13 cellular contexts compared by ENCODE assay signal in genomic region chr2:2647156-2647555, GRCh38.
DNase-seq lines count a peak whose midpoint lies in the region; ATAC-seq and TF ChIP-seq lines count a peak whose summit lies in the region.
"Had no signal": no experiment of that assay in that cellular context is flagged by ENCODE, and none has a peak within 500 bp of the region (broad histone marks: within the 10 kb centered on the region; RNA-seq: fewer than 3 reads in every experiment).

No MANE protein-coding gene starts in this region.

- peak overlapping the region; percentile 56 for H3K4me3 Mint-ChIP-seq in activated CD8-positive, alpha-beta T cell treated with anti-CD3 and anti-CD28 coated beads for 36 hours
- H3K4me3 Mint-ChIP-seq: endodermal cell had no signal

- no peak overlapping the region for H3K56ac ChIP-seq in IMR-90 (ENCODE audit: extremely low read depth, insufficient read depth, low read length)

- no peak overlapping the region for H2BK20ac ChIP-seq in IMR-90 (ENCODE audit: low read depth, low read length)

- H2AK5ac ChIP-seq in IMR-90 (ENCODE audit: low read depth, low read length) = no peak overlapping the region

- no peak overlapping the region for H3K4ac ChIP-seq in IMR-90 (ENCODE audit: low read depth, low read length)

- H3K27me3 Mint-ChIP-seq in activated CD8-positive, alpha-beta T cell treated with anti-CD3 and anti-CD28 coated beads for 36 hours = no peaks in the 10 kb centered on the region

- H2BK120ac ChIP-seq in IMR-90 (ENCODE audit: low read depth, low read length) = no peak overlapping the region

- ATAC-seq in SK-N-SH treated with all-trans-retinoic acid at 6 μM for 48 hours (no peak), IMR-90 (ENCODE audit: low read depth) (no peak), lower lobe of right lung (no peak), GM18873 (IDR thresholded peaks at IDR 0.05; ENCODE audit: low FRiP score, unreplicated experiment) (no peak)
- peak; percentile 52 for ATAC-seq in activated CD8-positive, alpha-beta T cell treated with anti-CD3 and anti-CD28 coated beads for 36 hours

- H4K91ac ChIP-seq in IMR-90 (ENCODE audit: insufficient read depth, low read depth, low read length) = no peak overlapping the region

- no peak overlapping the region for H2BK5ac ChIP-seq in IMR-90 (ENCODE audit: low read depth, low read length, poor library complexity, severe bottlenecking)

- H3K9ac ChIP-seq in SK-N-SH = no peak overlapping the region
- H3K9ac ChIP-seq in IMR-90 (ENCODE audit: low read depth, low read length) = no peak overlapping the region

- no peaks in the 10 kb centered on the region for H3K9me1 ChIP-seq in IMR-90 (ENCODE audit: insufficient read depth, low read length)

- no peaks in the 10 kb centered on the region for H3K36me3 Mint-ChIP-seq in activated CD8-positive, alpha-beta T cell treated with anti-CD3 and anti-CD28 coated beads for 36 hours (ENCODE audit: low read depth)

- H3K4me3 ChIP-seq in SK-N-SH (ENCODE audit: low read depth in 2 of 2, low read length in 1 of 2) = no peak overlapping the region
- H3K4me3 ChIP-seq in IMR-90 (ENCODE audit: insufficient read depth, low read depth, low read length) = no peak overlapping the region
- no peak overlapping the region for H3K4me3 ChIP-seq in lower lobe of right lung
- H3K4me3 ChIP-seq: ascending aorta, thyroid gland had no signal

- H3K9me2 ChIP-seq in SK-N-SH = no peaks in the 10 kb centered on the region

- no peaks in the 10 kb centered on the region for H3F3A ChIP-seq in SK-N-SH (replicated peaks; ENCODE audit: insufficient read depth)

- dilution Hi-C loops in IMR-90 (cut with HindIII; ENCODE audit: low sequenced_read_pairs, unreplicated experiment) = no loop called here

- H3K9me3 ChIP-seq in SK-N-SH (peaks cover 3% of the 10 kb centered on the region; the same call in 1 of the 2 replicates), IMR-90 (ENCODE audit: control insufficient read depth, insufficient read depth, low read length) (peaks cover 33% of the 10 kb centered on the region), lower lobe of right lung (no peaks in the 10 kb centered on the region)
- H3K9me3 ChIP-seq: ascending aorta, thyroid gland had no signal

- TF ChIP-seq POLR2A in IMR-90 (IDR thresholded peaks at IDR 0.05; ENCODE audit: low read depth, low read length) = no peak

- H3K27me3 ChIP-seq in SK-N-SH (ENCODE audit: insufficient read depth) (no peaks in the 10 kb centered on the region), IMR-90 (ENCODE audit: control insufficient read depth, insufficient read depth, low read length) (no peaks in the 10 kb centered on the region), lower lobe of right lung (ENCODE audit: low read depth) (peaks cover 5% of the 10 kb centered on the region)
- H3K27me3 ChIP-seq: ascending aorta, thyroid gland had no signal

- no peak overlapping the region for H4K5ac ChIP-seq in IMR-90 (ENCODE audit: low read depth, low read length)

- no peaks in the 10 kb centered on the region for H4K20me1 ChIP-seq in SK-N-SH (ENCODE audit: insufficient read depth)
- no peaks in the 10 kb centered on the region for H4K20me1 ChIP-seq in IMR-90 (ENCODE audit: insufficient read depth, low read length)

- no peak overlapping the region for H2AFZ ChIP-seq in SK-N-SH (ENCODE audit: low read depth)
- H2AFZ ChIP-seq in IMR-90 (replicated peaks; ENCODE audit: low read length, poor library complexity) = no peak overlapping the region

- H3K23ac ChIP-seq in IMR-90 (ENCODE audit: low read depth, low read length) = no peak overlapping the region

- H3K79me2 ChIP-seq in SK-N-SH (ENCODE audit: insufficient read depth) = no peaks in the 10 kb centered on the region

- H3K79me1 ChIP-seq in IMR-90 (ENCODE audit: low read depth in 1 of 2, low read length in 2 of 2) = no peaks in the 10 kb centered on the region

- CTCF ChIA-PET in SK-N-SH (lab: Yijun Ruan, JAX) (interaction anchor here (0.6 to 1.6 kb wide), 2 partner anchors 29 to 737 kb away, joined by 3 read pairs; no protein-coding TSS in a partner anchor), IMR-90 (lab: Yijun Ruan, JAX) (interaction anchor here (0.7 kb wide), 1 partner anchor 24 kb away, joined by 3 read pairs; no protein-coding TSS in a partner anchor)
- CTCF ChIA-PET in activated CD8-positive, alpha-beta T cell treated with anti-CD3 and anti-CD28 coated beads for 36 hours (lab: Charles Lee) = interaction anchor here (1.6 kb wide), 1 partner anchor 29 kb away, joined by 4 read pairs; no protein-coding TSS in a partner anchor

- in situ Hi-C loops in IMR-90 (cut with MboI; ENCODE audit: low sequenced_read_pairs) = no loop called here

- WGBS in SK-N-SH (ENCODE audit: low lambda C conversion rate) = 61% methylated on average over 9 of the region's 9 CpGs
- 95% methylated on average over 4 of the region's 9 CpGs; no CpG with 5 or more reads in 1 of the 2 experiments for WGBS in IMR-90 (ENCODE audit: extremely low coverage in 2 of 2, insufficient read length in 1 of 2), 2 experiments

- TF ChIP-seq RAD21 in SK-N-SH (IDR thresholded peaks at IDR 0.05; ENCODE audit: low read length) (no peak), IMR-90 (IDR thresholded peaks at IDR 0.05; ENCODE audit: low read length) (no peak)

- H3K27ac ChIP-seq in SK-N-SH (ENCODE audit: low read depth in 2 of 2, low read length in 1 of 2) (no peak overlapping the region), IMR-90 (ENCODE audit: insufficient read depth, low read length) (no peak overlapping the region), lower lobe of right lung (no peak overlapping the region)
- H3K27ac ChIP-seq: ascending aorta, thyroid gland had no signal

- H2BK15ac ChIP-seq in IMR-90 (ENCODE audit: low read depth, low read length) = no peak overlapping the region

- no peak overlapping the region for H4K8ac ChIP-seq in IMR-90 (ENCODE audit: low read depth in 2 of 2, low read length in 2 of 2)

- POLR2A ChIA-PET in SK-N-SH (lab: Yijun Ruan, JAX) = no interaction called here
- POLR2A ChIA-PET in IMR-90 (lab: Charles Lee; ENCODE audit: unreplicated experiment) = no interaction called here
- POLR2A ChIA-PET in activated CD8-positive, alpha-beta T cell treated with anti-CD3 and anti-CD28 coated beads for 36 hours (lab: Charles Lee) = no interaction called here

- DNase-seq in SK-N-SH (peak; percentile 17), IMR-90 (peak; percentile 2), kidney tubule cell (ENCODE audit: low spot score) (peak; percentile 85), lower lobe of right lung (no peak), NCI-H748 treated with DMSO at 0.1 percent for 48 hours (lab: John Stamatoyannopoulos, UW) (no peak)
- DNase-seq in activated CD8-positive, alpha-beta T cell treated with anti-CD3 and anti-CD28 coated beads for 36 hours = peak; percentile 50
- DNase-seq: endodermal cell, hippocampal formation, NCI-H774, thyroid gland had no signal

- H3K36me3 ChIP-seq in SK-N-SH (replicated peaks in 1 of 2; ENCODE audit: control insufficient read depth in 1 of 2, insufficient read depth in 2 of 2, low read length in 1 of 2) (no peaks in the 10 kb centered on the region), IMR-90 (ENCODE audit: control insufficient read depth, insufficient read depth, low read length) (no peaks in the 10 kb centered on the region), lower lobe of right lung (no peaks in the 10 kb centered on the region)
- H3K36me3 ChIP-seq: ascending aorta, thyroid gland had no signal

- H3K14ac ChIP-seq in IMR-90 (replicated peaks; ENCODE audit: low read depth, low read length) = no peak overlapping the region

- H3K4me1 Mint-ChIP-seq in activated CD8-positive, alpha-beta T cell treated with anti-CD3 and anti-CD28 coated beads for 36 hours (ENCODE audit: low read depth) = peaks cover 35% of the 10 kb centered on the region

- peaks cover 3% of the 10 kb centered on the region for H3K9me3 Mint-ChIP-seq in activated CD8-positive, alpha-beta T cell treated with anti-CD3 and anti-CD28 coated beads for 36 hours

- H3K4me2 ChIP-seq in SK-N-SH = no peak overlapping the region
- no peak overlapping the region for H3K4me2 ChIP-seq in IMR-90 (ENCODE audit: low read depth, low read length)

- H3K27ac Mint-ChIP-seq in activated CD8-positive, alpha-beta T cell treated with anti-CD3 and anti-CD28 coated beads for 36 hours = peak overlapping the region; percentile 85
- H3K27ac Mint-ChIP-seq: endodermal cell had no signal

- H3K18ac ChIP-seq in IMR-90 (ENCODE audit: low read depth, low read length) = no peak overlapping the region

- H3K4me1 ChIP-seq in SK-N-SH (ENCODE audit: control insufficient read depth in 1 of 2, insufficient read depth in 2 of 2, low read depth in 1 of 2, low read length in 1 of 2) = no peaks in the 10 kb centered on the region; a peak in 1 of 4 replicates
- no peaks in the 10 kb centered on the region for H3K4me1 ChIP-seq in IMR-90 (ENCODE audit: control insufficient read depth, insufficient read depth, low read length)
- no peaks in the 10 kb centered on the region for H3K4me1 ChIP-seq in lower lobe of right lung
- H3K4me1 ChIP-seq: ascending aorta had no signal

- H2AK9ac ChIP-seq in IMR-90 (replicated peaks; ENCODE audit: low read depth, low read length, poor library complexity) = no peak overlapping the region

- no TSS peak for BruUV-seq in IMR-90 (replicated peaks; lab: Mats Ljungman, UMichigan)

- no peak for TF ChIP-seq EP300 in SK-N-SH (IDR thresholded peaks at IDR 0.05; ENCODE audit: borderline replicate concordance in 1 of 2, low read depth in 1 of 2, low read length in 1 of 2)

- intact Hi-C loops in IMR-90 (cut with micrococcal nuclease) = no loop called here
- intact Hi-C loops in activated CD8-positive, alpha-beta T cell treated with anti-CD3 and anti-CD28 coated beads for 36 hours (cut with micrococcal nuclease) = no loop called here
- intact Hi-C loops in lower lobe of right lung (cut with DNase I) = no loop called here

- TF ChIP-seq CTCF in SK-N-SH (IDR thresholded peaks at IDR 0.05) (no peak), IMR-90 (conservative IDR thresholded peaks at IDR 0.05; ENCODE audit: low read depth, low read length) (no peak), lower lobe of right lung (IDR thresholded peaks at IDR 0.05) (no peak)
- TF ChIP-seq CTCF in activated CD8-positive, alpha-beta T cell treated with anti-CD3 and anti-CD28 coated beads for 36 hours (IDR thresholded peaks at IDR 0.05) = no peak

TF ChIP-seq in SK-N-SH, 30 proteins besides CTCF, POLR2A, EP300 and RAD21 (continues in another document):
- TF ChIP-seq FOXM1 (IDR thresholded peaks at IDR 0.05; ENCODE audit: low read depth) (no peak), EZH2phosphoT487 (IDR thresholded peaks at IDR 0.05; ENCODE audit: borderline replicate concordance, low read depth) (no peak)

TF ChIP-seq in SK-N-SH treated with all-trans-retinoic acid at 6 μM for 48 hours, 23 proteins besides CTCF, POLR2A, EP300 and RAD21 (continues in another document):
- TF ChIP-seq ARNTL (CRISPR knock-in tag; IDR thresholded peaks at IDR 0.05; ENCODE audit: borderline replicate concordance, low read depth) (no peak), SNAI2 (CRISPR knock-in tag; IDR thresholded peaks at IDR 0.05) (no peak)

TF ChIP-seq in IMR-90, 13 proteins besides CTCF, POLR2A, EP300 and RAD21 (continues in another document):
- TF ChIP-seq FOS (IDR thresholded peaks at IDR 0.05; ENCODE audit: low read depth, low read length) = no peak

Comparison
In these comparisons a context has a peak if more than half of its experiments do, and no peak if none do; other contexts are left out.
1. DNase-seq: peak in SK-N-SH (single experiment), IMR-90 (single experiment), activated CD8-positive, alpha-beta T cell treated with anti-CD3 and anti-CD28 coated beads for 36 hours (single experiment) and kidney tubule cell (single experiment); none in lower lobe of right lung (single experiment) and NCI-H748 treated with DMSO at 0.1 percent for 48 hours (single experiment).